21 cellular contexts compared by ENCODE assay signal in the genomic region with DNA sequence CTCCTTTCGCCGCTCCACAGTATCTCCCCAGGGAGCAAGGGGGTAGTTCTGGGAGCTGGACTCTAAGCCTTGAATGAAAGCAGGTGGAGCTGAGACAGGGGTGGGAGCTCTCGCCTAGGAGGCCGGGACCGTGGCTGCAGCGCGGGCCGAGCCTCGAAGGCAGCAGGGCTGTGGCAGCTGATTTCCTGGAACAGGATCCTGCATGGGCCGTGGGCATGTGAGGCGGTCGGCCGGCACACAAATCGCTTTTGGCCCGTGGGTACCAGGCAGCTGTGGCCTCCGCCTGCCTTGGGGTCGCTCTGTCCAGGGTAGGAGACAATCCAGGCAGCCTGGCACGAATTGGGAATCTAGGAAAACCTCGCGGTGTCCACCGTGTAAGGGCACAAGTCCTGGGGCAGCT. TPM values are rescaled to one million over a fixed set of nuclear protein-coding genes. Genes with fewer than 3 reads are reported as not detected.
DNase-seq lines count a peak whose midpoint lies in the region; ATAC-seq and TF ChIP-seq lines count a peak whose summit lies in the region.
"Had no signal": no experiment of that assay in that cellular context is flagged by ENCODE, and none has a peak within 500 bp of the region (broad histone marks: within the 10 kb centered on the region; RNA-seq: fewer than 3 reads in every experiment).

No MANE protein-coding gene starts in this region.

- H3K9ac ChIP-seq in neural progenitor cell = no peak overlapping the region

- H3K9me3 ChIP-seq in hepatocyte (ENCODE audit: low read depth) (no peaks in the 10 kb centered on the region), neural progenitor cell (ENCODE audit: low read depth) (no peaks in the 10 kb centered on the region)
- H3K9me3 ChIP-seq: breast epithelium, MG63, neutrophil, testis had no signal

- no peak for TF ChIP-seq CTCF in GM13976 (IDR thresholded peaks at IDR 0.05; ENCODE audit: borderline replicate concordance, control extremely low read depth, extremely low read depth, insufficient read depth, missing control alignments)
- TF ChIP-seq CTCF in hepatocyte (IDR thresholded peaks at IDR 0.05; ENCODE audit: poor library complexity) = no peak
- no peak for TF ChIP-seq CTCF in neural progenitor cell (IDR thresholded peaks at IDR 0.05)

- H2AFZ ChIP-seq in hepatocyte (no peak overlapping the region), neural progenitor cell (replicated peaks) (peak overlapping the region; percentile 87)

- H3K79me2 ChIP-seq in hepatocyte = no peaks in the 10 kb centered on the region
- no peaks in the 10 kb centered on the region for H3K79me2 ChIP-seq in neural progenitor cell (ENCODE audit: low read depth)

- peak; percentile 22 for DNase-seq in GM13976 (ENCODE audit: low spot score)
- no peak for DNase-seq in hepatocyte (ENCODE audit: low spot score)
- DNase-seq in neural progenitor cell (ENCODE audit: low spot score) = peak; percentile 7
- DNase-seq in NCI-H510A treated with DMSO at 0.1 percent for 48 hours (lab: John Stamatoyannopoulos, UW) = no peak
- no peak for DNase-seq in NCI-H82 treated with DMSO at 0.1 percent for 48 hours (lab: John Stamatoyannopoulos, UW; ENCODE audit: unreplicated experiment)
- DNase-seq in COLO668 (lab: John Stamatoyannopoulos, UW; ENCODE audit: unreplicated experiment) = no peak
- DNase-seq: activated T-cell treated with anti-CD3 and anti-CD28 coated beads, Interleukin-2, amount 50 U/mL, for 1 hour; mammary epithelial cell; MG63; NCI-H1694; NCI-H446; SW 1271; testis had no signal

- H3K27ac ChIP-seq in hepatocyte = no peak overlapping the region
- H3K27ac ChIP-seq in neural progenitor cell = no peak overlapping the region
- H3K27ac ChIP-seq: breast epithelium, neutrophil, RWPE1, testis had no signal

- peak overlapping the region; percentile 79 for H3K4me2 ChIP-seq in hepatocyte
- H3K4me2 ChIP-seq in neural progenitor cell = peak overlapping the region; percentile 81

- H3K27ac Mint-ChIP-seq in IgD-negative memory B cell (no peak overlapping the region), neural progenitor cell (no peak overlapping the region)
- H3K27ac Mint-ChIP-seq: activated CD4-positive, alpha-beta memory T cell treated with anti-CD3 and anti-CD28 coated beads for 36 hours; activated naive CD4-positive, alpha-beta T cell treated with anti-CD3 and anti-CD28 coated beads, Interleukin-2, amount 50 U/mL, for 72 hours had no signal

- H3K4me3 Mint-ChIP-seq in IgD-negative memory B cell (peak overlapping the region in 3 of 4 donors; percentile 43 to 69 (median 56)), neural progenitor cell (no peak overlapping the region)

- H3K36me3 ChIP-seq in hepatocyte (replicated peaks; ENCODE audit: insufficient read depth, low read depth) = no peaks in the 10 kb centered on the region
- H3K36me3 ChIP-seq in neural progenitor cell = no peaks in the 10 kb centered on the region
- H3K36me3 ChIP-seq: breast epithelium, MG63, neutrophil had no signal

- H4K20me1 ChIP-seq in hepatocyte (ENCODE audit: insufficient read depth, poor library complexity, severe bottlenecking) (no peaks in the 10 kb centered on the region), neural progenitor cell (ENCODE audit: low read depth) (no peaks in the 10 kb centered on the region)

- H3K9me2 ChIP-seq in hepatocyte (replicated peaks; ENCODE audit: insufficient read depth) = no peaks in the 10 kb centered on the region

- peaks cover 0 to 4% (median 0%) of the 10 kb centered on the region in 3 donors for H3K4me1 Mint-ChIP-seq in IgD-negative memory B cell
- no peaks in the 10 kb centered on the region for H3K4me1 Mint-ChIP-seq in neural progenitor cell

- no peaks in the 10 kb centered on the region for H3F3A ChIP-seq in neural progenitor cell (ENCODE audit: low read depth)

- in situ Hi-C loops in GM13976 (cut with MboI; ENCODE audit: low sequenced_read_pairs, unreplicated experiment) = no loop called here

- H3K27me3 ChIP-seq in hepatocyte = peaks cover 18% of the 10 kb centered on the region
- peaks cover 37% of the 10 kb centered on the region for H3K27me3 ChIP-seq in neural progenitor cell
- H3K27me3 ChIP-seq: MG63, testis had no signal

- WGBS in hepatocyte (ENCODE audit: low lambda C conversion rate, missing lambda C conversion rate) = 75% methylated on average over 21 of the region's 21 CpGs

- H3K4me1 ChIP-seq in hepatocyte (ENCODE audit: insufficient read depth) (no peaks in the 10 kb centered on the region), neural progenitor cell (no peaks in the 10 kb centered on the region)
- H3K4me1 ChIP-seq: breast epithelium, testis had no signal

- H3K9me3 Mint-ChIP-seq in IgD-negative memory B cell (peaks cover 0 to 3% (median 0%) of the 10 kb centered on the region in 3 donors), neural progenitor cell (peaks cover 10% of the 10 kb centered on the region)
- H3K9me3 Mint-ChIP-seq: activated CD4-positive, alpha-beta memory T cell treated with anti-CD3 and anti-CD28 coated beads for 36 hours; activated naive CD4-positive, alpha-beta T cell treated with anti-CD3 and anti-CD28 coated beads, Interleukin-2, amount 50 U/mL, for 72 hours had no signal

- peaks cover 32% of the 10 kb centered on the region for H3K27me3 Mint-ChIP-seq in IgD-negative memory B cell
- H3K27me3 Mint-ChIP-seq in neural progenitor cell (ENCODE audit: insufficient read depth, low read depth) = peaks cover 29% of the 10 kb centered on the region

- no peak for ATAC-seq in HG02970 (IDR thresholded peaks at IDR 0.05; ENCODE audit: low FRiP score, unreplicated experiment)

- H3K36me3 Mint-ChIP-seq in IgD-negative memory B cell = no peaks in the 10 kb centered on the region
- H3K36me3 Mint-ChIP-seq in neural progenitor cell = no peaks in the 10 kb centered on the region
- H3K36me3 Mint-ChIP-seq: activated CD4-positive, alpha-beta memory T cell treated with anti-CD3 and anti-CD28 coated beads for 36 hours; activated naive CD4-positive, alpha-beta T cell treated with anti-CD3 and anti-CD28 coated beads, Interleukin-2, amount 50 U/mL, for 72 hours had no signal

- H3K4me3 ChIP-seq in hepatocyte (no peak overlapping the region), neural progenitor cell (peak overlapping the region; percentile 44)
- H3K4me3 ChIP-seq: MG63, testis had no signal

RNA-seq across cellular contexts. Expression of a gene that starts 1.0 kb away (rescaled TPM):
- polyA plus RNA-seq in IgD-negative memory B cell (not detected), hepatocyte (not detected in 2 replicates)
- total RNA-seq in hepatocyte (0.27 TPM in 1 of 2 replicates, not detected in the other), neural progenitor cell (ENCODE audit: low replicate concordance) (not detected in 2 replicates)
- total RNA-seq: activated CD4-positive, alpha-beta memory T cell treated with anti-CD3 and anti-CD28 coated beads for 36 hours; activated naive CD4-positive, alpha-beta T cell treated with anti-CD3 and anti-CD28 coated beads, Interleukin-2, amount 50 U/mL, for 72 hours; mammary epithelial cell had no signal
- polyA plus RNA-seq: esophagus, mammary epithelial cell had no signal

Comparison
In these comparisons a context has a peak if more than half of its experiments do, and no peak if none do; other contexts are left out.
1. DNase-seq: peak in GM13976 (single experiment) and neural progenitor cell (single experiment); none in hepatocyte (single experiment), NCI-H510A treated with DMSO at 0.1 percent for 48 hours (single experiment), NCI-H82 treated with DMSO at 0.1 percent for 48 hours (single experiment) and COLO668 (single experiment).